ENCODE assay signal across 13 cellular contexts in genomic region chr5:135127604-135128240, GRCh38.
A peak's percentile ranks its signal among the peaks of the same experiment; 100 is the strongest.
DNase-seq lines count a peak whose midpoint lies in the region; ATAC-seq and TF ChIP-seq lines count a peak whose summit lies in the region.
"Had no signal": no experiment of that assay in that cellular context is flagged by ENCODE, and none has a peak within 500 bp of the region (broad histone marks: within the 10 kb centered on the region; RNA-seq: fewer than 3 reads in every experiment).

No MANE protein-coding gene starts in this region.

- TF ChIP-seq EP300 in gastroesophageal sphincter (IDR thresholded peaks at IDR 0.05) = no peak

- no peak overlapping the region for H3K4me3 ChIP-seq in gastroesophageal sphincter
- H3K4me3 ChIP-seq: dorsolateral prefrontal cortex had no signal

- H3K4me1 ChIP-seq in gastroesophageal sphincter = peaks cover 0 to 3% (median 0%) of the 10 kb centered on the region in 3 donors

- H3K27ac ChIP-seq in gastroesophageal sphincter = no peak overlapping the region
- H3K27ac ChIP-seq: dorsolateral prefrontal cortex, neutrophil had no signal

- no peaks in the 10 kb centered on the region for H3K36me3 Mint-ChIP-seq in activated CD4-positive, alpha-beta memory T cell treated with anti-CD3 and anti-CD28 coated beads, Interleukin-2, amount 10 ng/mL, durations not matched to agents 7 days and 5 days (ENCODE audit: low read depth)

- 96% methylated on average over 3 of the region's 11 CpGs; no CpG with 5 or more reads in 1 of the 2 donors for WGBS in gastroesophageal sphincter (ENCODE audit: low coverage in 1 of 2), 2 donors

- CTCF ChIA-PET in activated CD4-positive, alpha-beta memory T cell treated with anti-CD3 and anti-CD28 coated beads, Interleukin-2, amount 10 ng/mL, durations not matched to agents 7 days and 5 days (lab: Charles Lee) = interaction anchor here (1.1 kb wide), 1 partner anchor 14 kb away, joined by 3 read pairs; no protein-coding TSS in a partner anchor
- CTCF ChIA-PET in HEK293T (lab: Yijun Ruan, JAX) = no interaction called here

- no peaks in the 10 kb centered on the region for H3K27me3 ChIP-seq in gastroesophageal sphincter

- no peak overlapping the region for H3K4me3 Mint-ChIP-seq in stimulated activated naive CD8-positive, alpha-beta T cell treated with anti-CD3 and anti-CD28 coated beads, Interleukin-15, amount 100 ng/mL, for 72 hours
- no peak overlapping the region for H3K4me3 Mint-ChIP-seq in activated CD4-positive, alpha-beta memory T cell treated with anti-CD3 and anti-CD28 coated beads, Interleukin-2, amount 10 ng/mL, durations not matched to agents 7 days and 5 days
- H3K4me3 Mint-ChIP-seq: activated T-helper 17 cell treated with anti-CD3 and anti-CD28 coated beads, Interleukin-2, amount 50 U/mL, for 72 hours; B cell had no signal

- POLR2A ChIA-PET in activated CD4-positive, alpha-beta memory T cell treated with anti-CD3 and anti-CD28 coated beads, Interleukin-2, amount 10 ng/mL, durations not matched to agents 7 days and 5 days (lab: Charles Lee) = no interaction called here
- POLR2A ChIA-PET in HEK293T (lab: Yijun Ruan, JAX) = no interaction called here

- no peak for DNase-seq in stimulated activated naive CD8-positive, alpha-beta T cell treated with anti-CD3 and anti-CD28 coated beads, Interleukin-15, amount 100 ng/mL, for 72 hours
- no peak for DNase-seq in stimulated activated naive CD8-positive, alpha-beta T cell treated with anti-CD3 and anti-CD28 coated beads, Interleukin-15, Interleukin-2, amounts not matched to agents 100 U/mL and 50 U/mL, for 24 hours
- DNase-seq in T1000 (lab: John Stamatoyannopoulos, UW) (peak; percentile 73), middle frontal gyrus (ENCODE audit: extremely low spot score, low spot score) (no peak), HEK293T (ENCODE audit: extremely low spot score) (no peak)
- DNase-seq in activated CD8-positive, alpha-beta memory T cell treated with anti-CD3 and anti-CD28 coated beads for 24 hours = no peak
- no peak for DNase-seq in activated CD4-positive, alpha-beta memory T cell treated with anti-CD3 and anti-CD28 coated beads, Interleukin-2, amount 10 ng/mL, durations not matched to agents 7 days and 5 days
- DNase-seq: stimulated activated CD4-positive, alpha-beta T cell treated with anti-CD3 and anti-CD28 coated beads, Interleukin-4, amount 100 ng/mL, for 1 hour had no signal

- ATAC-seq in stimulated activated naive CD8-positive, alpha-beta T cell treated with anti-CD3 and anti-CD28 coated beads, Interleukin-15, amount 100 ng/mL, for 72 hours = peak; percentile 27
- no peak for ATAC-seq in stimulated activated naive CD8-positive, alpha-beta T cell treated with anti-CD3 and anti-CD28 coated beads, Interleukin-15, Interleukin-2, amounts not matched to agents 100 U/mL and 50 U/mL, for 24 hours
- ATAC-seq in gastroesophageal sphincter = peak; percentile 42
- ATAC-seq: activated T-helper 17 cell treated with anti-CD3 and anti-CD28 coated beads, Interleukin-2, amount 50 U/mL, for 72 hours had no signal

- H3K9me3 ChIP-seq in gastroesophageal sphincter = no peaks in the 10 kb centered on the region
- H3K9me3 ChIP-seq: neutrophil had no signal

- H3K9me3 Mint-ChIP-seq in stimulated activated naive CD8-positive, alpha-beta T cell treated with anti-CD3 and anti-CD28 coated beads, Interleukin-15, amount 100 ng/mL, for 72 hours = no peaks in the 10 kb centered on the region
- no peaks in the 10 kb centered on the region for H3K9me3 Mint-ChIP-seq in activated CD4-positive, alpha-beta memory T cell treated with anti-CD3 and anti-CD28 coated beads, Interleukin-2, amount 10 ng/mL, durations not matched to agents 7 days and 5 days
- H3K9me3 Mint-ChIP-seq: activated T-helper 17 cell treated with anti-CD3 and anti-CD28 coated beads, Interleukin-2, amount 50 U/mL, for 72 hours had no signal

- H3K4me1 Mint-ChIP-seq in stimulated activated naive CD8-positive, alpha-beta T cell treated with anti-CD3 and anti-CD28 coated beads, Interleukin-15, amount 100 ng/mL, for 72 hours = peaks cover 5% of the 10 kb centered on the region
- H3K4me1 Mint-ChIP-seq in activated CD4-positive, alpha-beta memory T cell treated with anti-CD3 and anti-CD28 coated beads, Interleukin-2, amount 10 ng/mL, durations not matched to agents 7 days and 5 days = peaks cover 4% of the 10 kb centered on the region

- H3K27me3 Mint-ChIP-seq in stimulated activated naive CD8-positive, alpha-beta T cell treated with anti-CD3 and anti-CD28 coated beads, Interleukin-15, amount 100 ng/mL, for 72 hours = no peaks in the 10 kb centered on the region
- H3K27me3 Mint-ChIP-seq in activated CD4-positive, alpha-beta memory T cell treated with anti-CD3 and anti-CD28 coated beads, Interleukin-2, amount 10 ng/mL, durations not matched to agents 7 days and 5 days = peaks cover 10% of the 10 kb centered on the region

- no peak for TF ChIP-seq CTCF in gastroesophageal sphincter (IDR thresholded peaks at IDR 0.05)

- H3K36me3 ChIP-seq in gastroesophageal sphincter = no peaks in the 10 kb centered on the region
- H3K36me3 ChIP-seq: neutrophil had no signal

- no peak for TF ChIP-seq POLR2A in gastroesophageal sphincter (IDR thresholded peaks at IDR 0.05)

- peak overlapping the region in 1 of 2 donors; percentile 19 for H3K27ac Mint-ChIP-seq in stimulated activated naive CD8-positive, alpha-beta T cell treated with anti-CD3 and anti-CD28 coated beads, Interleukin-15, amount 100 ng/mL, for 72 hours
- no peak overlapping the region for H3K27ac Mint-ChIP-seq in activated CD4-positive, alpha-beta memory T cell treated with anti-CD3 and anti-CD28 coated beads, Interleukin-2, amount 10 ng/mL, durations not matched to agents 7 days and 5 days
- H3K27ac Mint-ChIP-seq: activated T-helper 17 cell treated with anti-CD3 and anti-CD28 coated beads, Interleukin-2, amount 50 U/mL, for 72 hours; B cell had no signal

TF ChIP-seq in HEK293T, 16 proteins besides CTCF, POLR2A, EP300 and RAD21:
- no peak for TF ChIP-seq FOXK2 (IDR thresholded peaks at IDR 0.05)
- no peak for TF ChIP-seq BHLHE40 (IDR thresholded peaks at IDR 0.05; ENCODE audit: borderline replicate concordance)
- no peak for TF ChIP-seq ARNT (IDR thresholded peaks at IDR 0.05)
